ENCODE assay signal across 10 cellular contexts in genomic region chr10:110192552-110192951, GRCh38. TPM values are rescaled to one million over a fixed set of nuclear protein-coding genes. Genes with fewer than 3 reads are reported as not detected.
A peak's percentile ranks its signal among the peaks of the same experiment; 100 is the strongest.
DNase-seq lines count a peak whose midpoint lies in the region; ATAC-seq, FAIRE-seq and TF ChIP-seq lines count a peak whose summit lies in the region.
"Had no signal": no experiment of that assay in that cellular context is flagged by ENCODE, and none has a peak within 500 bp of the region (broad histone marks: within the 10 kb centered on the region; RNA-seq: fewer than 3 reads in every experiment).

No MANE protein-coding gene starts in this region.

- no peaks in the 10 kb centered on the region for H3K36me3 ChIP-seq in DND-41 (ENCODE audit: insufficient read depth, low read length)
- H3K36me3 ChIP-seq in H1 (ENCODE audit: control insufficient read depth in 2 of 4, insufficient read depth in 4 of 4, low read length in 3 of 4), result no peaks in the 10 kb centered on the region
- H3K36me3 ChIP-seq in ovary, result no peaks in the 10 kb centered on the region

- H3K4me1 ChIP-seq in DND-41 (ENCODE audit: insufficient read depth, low read length) (no peaks in the 10 kb centered on the region), H1 (replicated peaks in 1 of 4; ENCODE audit: control insufficient read depth in 3 of 4, insufficient read depth in 4 of 4, low read length in 3 of 4) (no peaks in the 10 kb centered on the region), ovary (ENCODE audit: insufficient read depth) (no peaks in the 10 kb centered on the region)

- H3K79me1 ChIP-seq in H1 (ENCODE audit: low read depth, low read length), result no peaks in the 10 kb centered on the region

- H3K27me3 ChIP-seq in DND-41 (ENCODE audit: insufficient read depth, low read length, poor library complexity) (peaks cover 21% of the 10 kb centered on the region), H1 (replicated peaks in 1 of 4; ENCODE audit: control insufficient read depth in 3 of 4, extremely low read depth in 1 of 4, insufficient read depth in 3 of 4, low read length in 3 of 4) (peaks cover 0 to 4% (median 2%) of the 10 kb centered on the region in 4 experiments; a peak in 2 of 7 replicates), ovary (no peaks in the 10 kb centered on the region)

- no peak overlapping the region for H3K4ac ChIP-seq in H1 (replicated peaks; ENCODE audit: insufficient read length, low read depth, low read length)

- ATAC-seq in DND-41 (ENCODE audit: insufficient read depth, low read depth) (no peak), GM19372 (IDR thresholded peaks at IDR 0.05; ENCODE audit: low read depth, unreplicated experiment) (peak; percentile 57), HG03442 (IDR thresholded peaks at IDR 0.05; ENCODE audit: unreplicated experiment) (peak; percentile 78)

- H2BK5ac ChIP-seq in H1 (ENCODE audit: low read depth, low read length), result no peak overlapping the region

- H3K18ac ChIP-seq in H1 (ENCODE audit: extremely low read depth, low read length), result no peak overlapping the region

- H3K79me2 ChIP-seq in DND-41 (ENCODE audit: insufficient read depth, low read length) (no peaks in the 10 kb centered on the region), H1 (ENCODE audit: control insufficient read depth in 1 of 2, insufficient read depth in 2 of 2, low read length in 2 of 2) (no peaks in the 10 kb centered on the region)

- H3K9ac ChIP-seq in DND-41 (ENCODE audit: low read depth, low read length), result no peak overlapping the region
- H3K9ac ChIP-seq in H1 (replicated peaks in 1 of 4; ENCODE audit: extremely low read depth in 1 of 4, low read depth in 3 of 4, low read length in 3 of 4), result no peak overlapping the region

- CTCF ChIA-PET in H1 (lab: Charles Lee; ENCODE audit: partially characterized antibody), result interaction anchor here (0.5 to 8.2 kb wide), 13 partner anchors 9 to 86 kb away, joined by 3 to 91 read pairs (median 4); partner anchors contain the start of gene MXI1

- H3K23me2 ChIP-seq in H1 (ENCODE audit: low read depth, low read length), result no peaks in the 10 kb centered on the region; the same call in 1 of the 2 replicates

- no peak overlapping the region for H3K23ac ChIP-seq in H1 (ENCODE audit: insufficient read length)

- H2AFZ ChIP-seq in DND-41 (ENCODE audit: low read depth, low read length) (no peak overlapping the region), H1 (ENCODE audit: low read length) (no peak overlapping the region)

- TF ChIP-seq RAD21 in H1 (IDR thresholded peaks at IDR 0.05 in 1 of 2, conservative IDR thresholded peaks at IDR 0.05 in 1 of 2; ENCODE audit: low read depth in 2 of 2, low read length in 2 of 2), result peak in 1 of 2 experiments; percentile 45; a peak in 2 of 4 replicates

- H3K9me3 ChIP-seq in DND-41 (ENCODE audit: insufficient read depth, low read length, severe bottlenecking), result no peaks in the 10 kb centered on the region
- no peaks in the 10 kb centered on the region for H3K9me3 ChIP-seq in H1 (ENCODE audit: insufficient read depth in 2 of 2, low read depth in 1 of 2, low read length in 1 of 2)
- no peaks in the 10 kb centered on the region for H3K9me3 ChIP-seq in ovary

- no peak overlapping the region for H3K14ac ChIP-seq in H1 (ENCODE audit: insufficient read length)

- 60% methylated on average over 4 of the region's 4 CpGs; no CpG with 5 or more reads in 1 of the 2 experiments for WGBS in H1 (ENCODE audit: extremely low coverage in 1 of 2, insufficient coverage in 1 of 2, insufficient read length in 1 of 2, insufficient replicate concordance in 2 of 2, low coverage in 1 of 2, low lambda C conversion rate in 2 of 2, missing lambda C conversion rate in 1 of 2), 2 experiments
- 58 to 65% (median 58%) methylated on average over 4 of the region's 4 CpGs for WGBS in ovary, 3 donors

- intact Hi-C loops in ovary (cut with DNase I), result no loop called here

- H2BK12ac ChIP-seq in H1 (ENCODE audit: low read depth, low read length), result no peak overlapping the region

- H3K4me3 ChIP-seq in DND-41 (ENCODE audit: low read depth in 1 of 2, low read length in 2 of 2) (no peak overlapping the region), H1 (ENCODE audit: extremely low read depth in 1 of 4, insufficient read depth in 2 of 4, low read depth in 3 of 4, low read length in 4 of 4) (no peak overlapping the region), ovary (no peak overlapping the region)

- no peak overlapping the region for H2BK120ac ChIP-seq in H1 (replicated peaks; ENCODE audit: low read depth, low read length)

- FAIRE-seq in H1 (lab: Jason Lieb, UNC), result peak; percentile 52
- FAIRE-seq: frontal cortex had no signal

- H2BK15ac ChIP-seq in H1 (ENCODE audit: low read length), result no peak overlapping the region

- no peak overlapping the region for H4K91ac ChIP-seq in H1 (replicated peaks; ENCODE audit: insufficient read length, low read length)

- TF ChIP-seq EP300 in H1 (IDR thresholded peaks at IDR 0.05; ENCODE audit: borderline replicate concordance in 1 of 2, low read depth in 2 of 2, low read length in 2 of 2) (no peak), ovary (IDR thresholded peaks at IDR 0.05) (no peak)

- DNase-seq in DND-41, result no peak
- DNase-seq in H1 (ENCODE audit: low read depth in 1 of 2, low spot score in 2 of 2), result peak in 1 of 2 experiments; percentile 52
- DNase-seq in UCSD-AML1 (lab: John Stamatoyannopoulos, UW; ENCODE audit: unreplicated experiment), result no peak
- DNase-seq in ovary, result no peak
- DNase-seq in amygdala (lab: John Stamatoyannopoulos, UW), result no peak
- no peak for DNase-seq in SHP77 treated with DMSO at 0.1 percent for 48 hours (lab: John Stamatoyannopoulos, UW)
- DNase-seq: NCI-H69 had no signal

- H2BK20ac ChIP-seq in H1 (ENCODE audit: low read length), result no peak overlapping the region

- TF ChIP-seq CTCF in DND-41 (IDR thresholded peaks at IDR 0.05; ENCODE audit: borderline replicate concordance, extremely low read depth, low read length, poor library complexity, severe bottlenecking) (peak; percentile 9), H1 (IDR thresholded peaks at IDR 0.05; ENCODE audit: control extremely low read depth in 1 of 3, insufficient read depth in 1 of 3, low read depth in 1 of 3, low read length in 3 of 3) (peak; percentile 38 to 75 (median 63)), ovary (IDR thresholded peaks at IDR 0.05) (no peak)

- H3K56ac ChIP-seq in H1 (replicated peaks; ENCODE audit: insufficient read length, low read depth, low read length), result no peak overlapping the region

- no peak overlapping the region for H2AK5ac ChIP-seq in H1 (ENCODE audit: low read depth, low read length)

- H3K27ac ChIP-seq in DND-41 (ENCODE audit: low read length), result no peak overlapping the region
- H3K27ac ChIP-seq in H1 (ENCODE audit: low read depth, low read length), result no peak overlapping the region
- H3K27ac ChIP-seq in ovary, result no peak overlapping the region

- H4K8ac ChIP-seq in H1 (ENCODE audit: extremely low read depth, insufficient read depth, low read length), result no peak overlapping the region

- H4K20me1 ChIP-seq in DND-41 (ENCODE audit: insufficient read depth, low read length), result no peaks in the 10 kb centered on the region
- H4K20me1 ChIP-seq in H1 (replicated peaks in 1 of 2; ENCODE audit: control insufficient read depth in 1 of 2, insufficient read depth in 2 of 2, low read length in 2 of 2), result no peaks in the 10 kb centered on the region

- H3K4me2 ChIP-seq in DND-41 (ENCODE audit: insufficient read depth, low read length), result no peak overlapping the region
- H3K4me2 ChIP-seq in H1 (ENCODE audit: insufficient read depth in 1 of 2, low read depth in 2 of 2, low read length in 2 of 2), result no peak overlapping the region

- no peak for TF ChIP-seq POLR2A in H1 (IDR thresholded peaks at IDR 0.05; ENCODE audit: control extremely low read depth in 1 of 2, low read depth in 2 of 2, low read length in 2 of 2)
- no peak for TF ChIP-seq POLR2A in ovary (IDR thresholded peaks at IDR 0.05)

- H4K5ac ChIP-seq in H1 (ENCODE audit: insufficient read length, low read depth, low read length), result no peak overlapping the region

- POLR2A ChIA-PET in H1 (lab: Charles Lee; ENCODE audit: partially characterized antibody), result no interaction called here

TF ChIP-seq in H1, 55 proteins besides CTCF, POLR2A, EP300 and RAD21:
- TF ChIP-seq ZNF274 (IDR thresholded peaks at IDR 0.05; ENCODE audit: borderline replicate concordance, extremely low read depth, low read length), result no peak
- peak; percentile 28; the same call in 1 of the 2 replicates for TF ChIP-seq CREB1 (IDR thresholded peaks at IDR 0.05)

RNA-seq across cellular contexts. Expression of gene MXI1, which starts 14.9 kb away (rescaled TPM):
- 8.8 and 10.3 TPM in 2 replicates for total RNA-seq in H1 (2021; fragmentation: NEBNext Ultra II Directional; extraction: Animal tissue kit (Norgen Biotek cat#: 25700))
- polyA plus RNA-seq in H1 (2011; rRNA removed) (3.9 and 5.7 TPM in 2 replicates), ovary (100 to 1,000 TPM in 1 of 2 donors, 10 to 100 TPM in 1; 75.4 to 100 TPM)
- 4.8 TPM for polyA plus RNA-seq in H1 (2011; cell fraction: cytosol; rRNA removed)
- polyA plus RNA-seq in H1 (2011; cell fraction: nucleus; rRNA removed), result 9.1 TPM
- polyA plus RNA-seq in H1 (2012, experiment 1 of 2), result 6.4 to 13.7 TPM (median 11.0 TPM) in 4 replicates
- 1.5 TPM for polyA plus RNA-seq in H1 (2012, experiment 2 of 2)
- 9.0 TPM for polyA plus RNA-seq in H1 (2013, experiment 1 of 2)
- 8.6 TPM for polyA plus RNA-seq in H1 (2013, experiment 2 of 2)
- 8.1 and 8.2 TPM in 2 replicates for polyA minus RNA-seq in H1 (2011; rRNA and poly(A)+ RNA removed)
- 8.2 TPM for polyA minus RNA-seq in H1 (2011; cell fraction: cytosol; rRNA and poly(A)+ RNA removed)
- 14.6 TPM for polyA minus RNA-seq in H1 (2011; cell fraction: nucleus; rRNA and poly(A)+ RNA removed)
- 10 to 100 TPM; 41.9 to 80.0 (median 60.8) TPM for total RNA-seq in ovary

Comparison
In these comparisons a context has a peak if more than half of its experiments do, and no peak if none do; other contexts are left out.
1. CTCF ChIP-seq: peak in DND-41 (single experiment) and H1 (3 of 3); none in ovary (0 of 3).